ENCODE assay signal across 8 cellular contexts in genomic region chr7:130733866-130734524, GRCh38. TPM values are rescaled to one million over a fixed set of nuclear protein-coding genes. Genes with fewer than 3 reads are reported as not detected.
DNase-seq lines count a peak whose midpoint lies in the region; ATAC-seq and TF ChIP-seq lines count a peak whose summit lies in the region.

Gene KLF14 (minus strand): TSS chr7:130734207. CDS start chr7:130734033, 174 bp downstream.

- H3K9me3 Mint-ChIP-seq in Caco-2 (ENCODE audit: unreplicated experiment): no peaks in the 10 kb centered on the region
- peaks cover 6% of the 10 kb centered on the region for H3K9me3 Mint-ChIP-seq in endodermal cell
- no peaks in the 10 kb centered on the region for H3K9me3 Mint-ChIP-seq in natural killer cell treated with Interleukin-12 subunit alpha and Interleukin-12 subunit beta and Interleukin-15 and Interleukin-18, amount 100 ng/mL, for 72 hours

- 0 out of 2 replicates have a peak, but pooled peaks cover 2% of the 10 kb centered on the region for H3K27me3 ChIP-seq in Caco-2 (replicated peaks; ENCODE audit: control insufficient read depth, insufficient read depth, low read length)
- H3K27me3 ChIP-seq in endodermal cell (ENCODE audit: control insufficient read depth, insufficient read depth, low read length, poor library complexity, severe bottlenecking): peaks cover 97% of the 10 kb centered on the region
- peaks cover 1 to 33% (median 15%) of the 10 kb centered on the region in 4 donors for H3K27me3 ChIP-seq in upper lobe of left lung

- intact Hi-C loops in Caco-2 (cut with micrococcal nuclease; ENCODE audit: unreplicated experiment): loop anchor here (1.0 to 5.0 kb wide), 2 partner anchors 24 to 98 kb away; no protein-coding TSS in a partner anchor

- peak; percentile 70 to 77 for ATAC-seq in natural killer cell treated with Interleukin-12 subunit alpha and Interleukin-12 subunit beta and Interleukin-15 and Interleukin-18, amount 100 ng/mL, for 72 hours
- ATAC-seq in upper lobe of left lung (ENCODE audit: low FRiP score in 2 of 2) (peak in 1 of 2 donors; percentile 72), HG03135 (IDR thresholded peaks at IDR 0.05; ENCODE audit: unreplicated experiment) (no peak), GM18517 (IDR thresholded peaks at IDR 0.05; ENCODE audit: unreplicated experiment) (no peak)

- DNase-seq in Caco-2: peak in 1 of 2 experiments; percentile 46
- peak; percentile 4 for DNase-seq in HK-2 (ENCODE audit: unreplicated experiment)
- DNase-seq in activated CD4-positive, alpha-beta T cell treated with anti-CD3 and anti-CD28 coated beads for 1 hour: peak; percentile 11
- peak; percentile 69 for DNase-seq in endodermal cell
- no peak for DNase-seq in natural killer cell treated with Interleukin-12 subunit alpha and Interleukin-12 subunit beta and Interleukin-15 and Interleukin-18, amount 100 ng/mL, for 72 hours (ENCODE audit: low spot score)
- peak in 1 of 2 donors; percentile 89 for DNase-seq in upper lobe of left lung

- peaks cover 28% of the 10 kb centered on the region for H3K27me3 Mint-ChIP-seq in Caco-2 (ENCODE audit: insufficient read depth, unreplicated experiment)
- H3K27me3 Mint-ChIP-seq in endodermal cell (ENCODE audit: insufficient read depth): peaks cover 90% of the 10 kb centered on the region
- peaks cover 57 to 75% of the 10 kb centered on the region in 2 donors for H3K27me3 Mint-ChIP-seq in natural killer cell treated with Interleukin-12 subunit alpha and Interleukin-12 subunit beta and Interleukin-15 and Interleukin-18, amount 100 ng/mL, for 72 hours

- H3K27ac Mint-ChIP-seq in Caco-2 (ENCODE audit: unreplicated experiment) (no peak within 1 kb of the TSS), endodermal cell (no peak within 1 kb of the TSS)
- no peak within 1 kb of the TSS for H3K27ac Mint-ChIP-seq in natural killer cell treated with Interleukin-12 subunit alpha and Interleukin-12 subunit beta and Interleukin-15 and Interleukin-18, amount 100 ng/mL, for 72 hours

- peak within 1 kb of the TSS; percentile 74 for H3K4me3 Mint-ChIP-seq in Caco-2 (ENCODE audit: unreplicated experiment)
- H3K4me3 Mint-ChIP-seq in endodermal cell: peak within 1 kb of the TSS; percentile 61
- H3K4me3 Mint-ChIP-seq in natural killer cell treated with Interleukin-12 subunit alpha and Interleukin-12 subunit beta and Interleukin-15 and Interleukin-18, amount 100 ng/mL, for 72 hours: peak within 1 kb of the TSS; percentile 89

- TF ChIP-seq CTCF in Caco-2 (IDR thresholded peaks at IDR 0.05; ENCODE audit: insufficient read depth in 1 of 2, low read depth in 1 of 2, low read length in 1 of 2, severe bottlenecking in 1 of 2, unreplicated experiment in 1 of 2) (peak in 1 of 2 experiments; percentile 1), endodermal cell (conservative IDR thresholded peaks at IDR 0.05) (no peak), upper lobe of left lung (IDR thresholded peaks at IDR 0.05) (no peak)

- H3K4me3 ChIP-seq in Caco-2 (ENCODE audit: low read depth, low read length) (peak within 1 kb of the TSS; percentile 71), endodermal cell (ENCODE audit: low read length) (peak within 1 kb of the TSS; percentile 78), upper lobe of left lung (peak within 1 kb of the TSS in 3 of 4 donors; percentile 48 to 54 (median 52))

- no TSS peak for BruUV-seq in Caco-2 (replicated peaks; lab: Mats Ljungman, UMichigan)

- H3K4me1 ChIP-seq in Caco-2 (peaks cover 5% of the 10 kb centered on the region; the same call in 1 of the 2 replicates), endodermal cell (ENCODE audit: control insufficient read depth, insufficient read depth, low read length) (no peaks in the 10 kb centered on the region), upper lobe of left lung (peaks cover 0 to 7% (median 5%) of the 10 kb centered on the region in 4 donors)

- POLR2A ChIA-PET in Caco-2 (lab: Charles Lee): interaction anchor here (0.6 kb wide), 1 partner anchor 23 kb away, joined by 4 read pairs; no protein-coding TSS in a partner anchor

- H3K9ac ChIP-seq in endodermal cell (ENCODE audit: extremely low read depth, low read length, poor library complexity, severe bottlenecking): no peak within 1 kb of the TSS

- H3K36me3 ChIP-seq in Caco-2 (ENCODE audit: control insufficient read depth, insufficient read depth, low read length) (no peaks in the 10 kb centered on the region), endodermal cell (ENCODE audit: control insufficient read depth, insufficient read depth, low read length) (no peaks in the 10 kb centered on the region), upper lobe of left lung (no peaks in the 10 kb centered on the region)

- no peaks in the 10 kb centered on the region for H3K9me3 ChIP-seq in Caco-2
- H3K9me3 ChIP-seq in endodermal cell (ENCODE audit: control insufficient read depth, low read length): peaks cover 7% of the 10 kb centered on the region
- H3K9me3 ChIP-seq in upper lobe of left lung: peaks cover 21 to 35% (median 28%) of the 10 kb centered on the region in 4 donors

- WGBS in endodermal cell (ENCODE audit: insufficient coverage in 1 of 2, insufficient read length in 1 of 2), 2 experiments: 0 to 2% methylated on average over 20 to 97 of the region's 97 CpGs
- 6 to 8% methylated on average over 16 to 48 of the region's 97 CpGs for WGBS in upper lobe of left lung, 2 donors

- H3K4me1 Mint-ChIP-seq in Caco-2 (ENCODE audit: low read depth, unreplicated experiment): no peaks in the 10 kb centered on the region
- peaks cover 3% of the 10 kb centered on the region for H3K4me1 Mint-ChIP-seq in endodermal cell
- peaks cover 3 to 5% of the 10 kb centered on the region in 2 donors for H3K4me1 Mint-ChIP-seq in natural killer cell treated with Interleukin-12 subunit alpha and Interleukin-12 subunit beta and Interleukin-15 and Interleukin-18, amount 100 ng/mL, for 72 hours (ENCODE audit: low read depth in 2 of 2)

- H3K36me3 Mint-ChIP-seq in Caco-2 (ENCODE audit: insufficient read depth, unreplicated experiment) (no peaks in the 10 kb centered on the region), endodermal cell (ENCODE audit: low read depth) (no peaks in the 10 kb centered on the region)
- peaks cover 11% of the 10 kb centered on the region for H3K36me3 Mint-ChIP-seq in natural killer cell treated with Interleukin-12 subunit alpha and Interleukin-12 subunit beta and Interleukin-15 and Interleukin-18, amount 100 ng/mL, for 72 hours

- TF ChIP-seq POLR2A in upper lobe of left lung (IDR thresholded peaks at IDR 0.05): no peak

- CTCF ChIA-PET in Caco-2 (lab: Charles Lee): interaction anchor here (0.6 to 1.1 kb wide), 3 partner anchors 8 to 24 kb away, joined by 3 to 17 read pairs (median 3); no protein-coding TSS in a partner anchor

- H3K27ac ChIP-seq in endodermal cell (ENCODE audit: low read depth, low read length) (no peak within 1 kb of the TSS), upper lobe of left lung (peak within 1 kb of the TSS in 1 of 4 donors; percentile 46)

- no peak for TF ChIP-seq EP300 in upper lobe of left lung (IDR thresholded peaks at IDR 0.05)

RNA-seq across cellular contexts. Expression of gene KLF14, which starts in this region (rescaled TPM):
- 0.14 TPM in 1 of 2 replicates, not detected in the other for total RNA-seq in Caco-2 (2022)
- not detected for total RNA-seq in endodermal cell
- not detected for polyA plus RNA-seq in endodermal cell (2013, experiment 1 of 2)
- not detected for polyA plus RNA-seq in endodermal cell (2013, experiment 2 of 2)
- total RNA-seq in natural killer cell treated with Interleukin-12 subunit alpha and Interleukin-12 subunit beta and Interleukin-15 and Interleukin-18, amount 100 ng/mL, for 72 hours: not detected
- under 1 TPM in 3 of 6 donors, not detected in 3; 0.15 to 0.20 (median 0.17) TPM for total RNA-seq in upper lobe of left lung

Comparison
In these comparisons a context has a peak if more than half of its experiments do, and no peak if none do; other contexts are left out.
1. Peak in DNase-seq and H3K4me3 ChIP-seq in endodermal cell; RNA of the gene not detected or under 1 TPM.
2. Peak in ATAC-seq in natural killer cell treated with Interleukin-12 subunit alpha and Interleukin-12 subunit beta and Interleukin-15 and Interleukin-18, amount 100 ng/mL, for 72 hours; RNA of the gene not detected or under 1 TPM.